21 cellular contexts compared by ENCODE assay signal in the genomic region with DNA sequence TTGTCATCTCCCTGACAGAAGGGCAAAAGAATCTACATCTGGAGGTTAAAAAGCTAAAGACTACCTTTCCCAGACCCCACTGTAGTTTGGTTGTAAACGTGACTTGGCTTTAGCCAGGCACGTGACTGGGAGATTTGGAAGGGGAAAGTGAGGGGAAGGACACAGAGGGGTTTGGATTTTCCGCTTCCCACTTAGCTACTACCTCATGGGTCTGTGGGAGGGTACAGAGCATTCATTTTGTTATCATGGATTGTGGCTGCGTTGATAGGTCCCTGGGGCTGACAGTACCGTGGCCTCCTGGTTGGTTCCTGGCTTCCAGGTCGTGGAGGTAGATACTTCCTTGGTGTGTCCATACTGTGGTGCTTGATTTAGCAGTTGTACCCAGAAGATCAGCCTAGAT. TPM values are rescaled to one million over a fixed set of nuclear protein-coding genes. Genes with fewer than 3 reads are reported as not detected.
DNase-seq lines count a peak whose midpoint lies in the region; ATAC-seq and TF ChIP-seq lines count a peak whose summit lies in the region.
"Had no signal": no experiment of that assay in that cellular context is flagged by ENCODE, and none has a peak within 500 bp of the region (broad histone marks: within the 10 kb centered on the region; RNA-seq: fewer than 3 reads in every experiment).

No MANE protein-coding gene starts in this region.

- peak overlapping the region; percentile 85 for H3K4me2 ChIP-seq in PC-3 (ENCODE audit: low read length)

- no peak overlapping the region for H3K27ac Mint-ChIP-seq in activated naive CD8-positive, alpha-beta T cell
- no peak overlapping the region for H3K27ac Mint-ChIP-seq in activated naive CD8-positive, alpha-beta T cell treated with anti-CD3 and anti-CD28 coated beads for 36 hours
- H3K27ac Mint-ChIP-seq in endodermal cell = no peak overlapping the region
- peak overlapping the region; percentile 37 for H3K27ac Mint-ChIP-seq in stimulated activated naive B cell treated with anti-CD40 and anti-IgM and Interleukin-4, amounts not matched to agents 10 μg/mL and 1 μg/mL and 100 μg/mL, for 72 hours
- H3K27ac Mint-ChIP-seq: activated naive CD4-positive, alpha-beta T cell treated with anti-CD3 and anti-CD28 coated beads, Interleukin-2, amount 50 U/mL, for 72 hours had no signal

- H3K27ac ChIP-seq in PC-3 (ENCODE audit: low read length) (no peak overlapping the region), endodermal cell (ENCODE audit: low read depth, low read length) (no peak overlapping the region)
- H3K27ac ChIP-seq: cardiac muscle cell, esophagus squamous epithelium, lower lobe of right lung had no signal

- peaks cover 5% of the 10 kb centered on the region; the same call in 1 of the 2 replicates for H3K36me3 ChIP-seq in PC-3 (ENCODE audit: low read depth, low read length)
- peaks cover 16% of the 10 kb centered on the region for H3K36me3 ChIP-seq in endodermal cell (ENCODE audit: control insufficient read depth, insufficient read depth, low read length)
- H3K36me3 ChIP-seq: cardiac muscle cell, esophagus squamous epithelium, lower lobe of right lung had no signal

- H3F3A ChIP-seq in PC-3 (ENCODE audit: low read length, unreplicated experiment) = no peaks in the 10 kb centered on the region

- BruUV-seq in PC-3 (replicated peaks; lab: Mats Ljungman, UMichigan) = no TSS peak

- POLR2A ChIA-PET in PC-3 (lab: Charles Lee; ENCODE audit: unreplicated experiment) = no interaction called here

- peaks cover 50% of the 10 kb centered on the region for H4K20me1 ChIP-seq in PC-3 (ENCODE audit: low read length)

- H3K4me1 Mint-ChIP-seq in activated naive CD8-positive, alpha-beta T cell (ENCODE audit: low read depth) = peaks cover 64% of the 10 kb centered on the region
- H3K4me1 Mint-ChIP-seq in activated naive CD8-positive, alpha-beta T cell treated with anti-CD3 and anti-CD28 coated beads for 36 hours = peaks cover 53% of the 10 kb centered on the region
- H3K4me1 Mint-ChIP-seq in endodermal cell = peaks cover 47% of the 10 kb centered on the region
- peaks cover 31 to 52% of the 10 kb centered on the region in 2 donors for H3K4me1 Mint-ChIP-seq in stimulated activated naive B cell treated with anti-CD40 and anti-IgM and Interleukin-4, amounts not matched to agents 10 μg/mL and 1 μg/mL and 100 μg/mL, for 72 hours

- no peak overlapping the region for H3K9ac ChIP-seq in PC-3 (ENCODE audit: low read length)
- H3K9ac ChIP-seq in endodermal cell (ENCODE audit: extremely low read depth, low read length, poor library complexity, severe bottlenecking) = no peak overlapping the region

- no peaks in the 10 kb centered on the region for H3K9me3 Mint-ChIP-seq in activated naive CD8-positive, alpha-beta T cell (ENCODE audit: low read depth)
- H3K9me3 Mint-ChIP-seq in activated naive CD8-positive, alpha-beta T cell treated with anti-CD3 and anti-CD28 coated beads for 36 hours = no peaks in the 10 kb centered on the region
- peaks cover 2% of the 10 kb centered on the region for H3K9me3 Mint-ChIP-seq in endodermal cell
- H3K9me3 Mint-ChIP-seq in stimulated activated naive B cell treated with anti-CD40 and anti-IgM and Interleukin-4, amounts not matched to agents 10 μg/mL and 1 μg/mL and 100 μg/mL, for 72 hours = peaks cover 0 to 4% of the 10 kb centered on the region in 2 donors
- H3K9me3 Mint-ChIP-seq: activated naive CD4-positive, alpha-beta T cell treated with anti-CD3 and anti-CD28 coated beads, Interleukin-2, amount 50 U/mL, for 72 hours; naive thymus-derived CD8-positive, alpha-beta T cell had no signal

- no peak for ATAC-seq in PC-3
- ATAC-seq in stimulated activated naive B cell treated with anti-CD40 and anti-IgM and Interleukin-4, amounts not matched to agents 10 μg/mL and 1 μg/mL and 100 μg/mL, for 72 hours (replicated peaks) = no peak
- ATAC-seq: activated naive CD4-positive, alpha-beta T cell treated with anti-CD3 and anti-CD28 coated beads, Interleukin-2, amount 50 U/mL, for 72 hours; lower lobe of right lung; naive thymus-derived CD8-positive, alpha-beta T cell had no signal

- H3K27me3 ChIP-seq in PC-3 (ENCODE audit: low read length) (no peaks in the 10 kb centered on the region), endodermal cell (ENCODE audit: control insufficient read depth, insufficient read depth, low read length, poor library complexity, severe bottlenecking) (no peaks in the 10 kb centered on the region)
- H3K27me3 ChIP-seq: cardiac muscle cell, esophagus squamous epithelium had no signal

- no peak overlapping the region for H2AFZ ChIP-seq in PC-3 (ENCODE audit: low read length)

- 75 to 85% methylated on average over 4 to 6 of the region's 6 CpGs for WGBS in endodermal cell (ENCODE audit: insufficient coverage in 1 of 2, insufficient read length in 1 of 2), 2 experiments

- peaks cover 14% of the 10 kb centered on the region for H3K36me3 Mint-ChIP-seq in activated naive CD8-positive, alpha-beta T cell
- peaks cover 37% of the 10 kb centered on the region for H3K36me3 Mint-ChIP-seq in activated naive CD8-positive, alpha-beta T cell treated with anti-CD3 and anti-CD28 coated beads for 36 hours
- peaks cover 13% of the 10 kb centered on the region for H3K36me3 Mint-ChIP-seq in endodermal cell (ENCODE audit: low read depth)
- H3K36me3 Mint-ChIP-seq in stimulated activated naive B cell treated with anti-CD40 and anti-IgM and Interleukin-4, amounts not matched to agents 10 μg/mL and 1 μg/mL and 100 μg/mL, for 72 hours = peaks cover 11 to 34% of the 10 kb centered on the region in 2 donors
- H3K36me3 Mint-ChIP-seq: naive thymus-derived CD8-positive, alpha-beta T cell had no signal

- no peak for DNase-seq in activated naive CD8-positive, alpha-beta T cell treated with anti-CD3 and anti-CD28 coated beads for 36 hours
- DNase-seq in PC-3 (no peak), endodermal cell (no peak), DMS114 treated with DMSO at 0.1 percent for 48 hours (lab: John Stamatoyannopoulos, UW; ENCODE audit: unreplicated experiment) (no peak), nucleus accumbens (lab: John Stamatoyannopoulos, UW) (no peak)
- DNase-seq in stimulated activated naive B cell treated with anti-CD40 and anti-IgM and Interleukin-4, amounts not matched to agents 10 μg/mL and 1 μg/mL and 100 μg/mL, for 72 hours = no peak
- no peak for DNase-seq in stimulated activated CD8-positive, alpha-beta memory T cell treated with anti-CD3 and anti-CD28 coated beads, Interleukin-4, amount 100 ng/mL, for 48 hours
- DNase-seq: ACHN; activated CD4-positive, alpha-beta T cell treated with anti-CD3 and anti-CD28 coated beads for 1 hour; activated CD8-positive, alpha-beta memory T cell treated with anti-CD3 and anti-CD28 coated beads, Interleukin-2, amount 50 U/mL, for 4 hours; esophagus squamous epithelium; lower lobe of right lung; naive thymus-derived CD8-positive, alpha-beta T cell; NCI-H187 treated with DMSO at 0.1 percent for 48 hours; NCI-H446 treated with DMSO at 0.1 percent for 48 hours; retina; stimulated activated naive CD4-positive, alpha-beta T cell treated with Interleukin-2 at 50 U/mL for 16 hours; T1000 had no signal

- intact Hi-C loops in PC-3 (cut with micrococcal nuclease) = no loop called here

- H3K79me2 ChIP-seq in PC-3 (ENCODE audit: low read length) = peaks cover 71% of the 10 kb centered on the region

- TF ChIP-seq CTCF in PC-3 (conservative IDR thresholded peaks at IDR 0.05; ENCODE audit: low read depth, low read length) (no peak), endodermal cell (conservative IDR thresholded peaks at IDR 0.05) (no peak)

- H3K9me3 ChIP-seq in PC-3 (ENCODE audit: low read length) (no peaks in the 10 kb centered on the region), endodermal cell (ENCODE audit: control insufficient read depth, low read length) (no peaks in the 10 kb centered on the region)
- H3K9me3 ChIP-seq: esophagus squamous epithelium, lower lobe of right lung had no signal

- H3K4me1 ChIP-seq in PC-3 (ENCODE audit: insufficient read depth, low read length) (peaks cover 31% of the 10 kb centered on the region), endodermal cell (ENCODE audit: control insufficient read depth, insufficient read depth, low read length) (no peaks in the 10 kb centered on the region)

- H3K9me2 ChIP-seq in PC-3 (replicated peaks; ENCODE audit: low read length) = no peaks in the 10 kb centered on the region

- CTCF ChIA-PET in PC-3 (lab: Charles Lee) = no interaction called here

- no peaks in the 10 kb centered on the region for H3K27me3 Mint-ChIP-seq in activated naive CD8-positive, alpha-beta T cell
- H3K27me3 Mint-ChIP-seq in activated naive CD8-positive, alpha-beta T cell treated with anti-CD3 and anti-CD28 coated beads for 36 hours = no peaks in the 10 kb centered on the region
- peaks cover 2% of the 10 kb centered on the region for H3K27me3 Mint-ChIP-seq in endodermal cell (ENCODE audit: insufficient read depth)
- H3K27me3 Mint-ChIP-seq in stimulated activated naive B cell treated with anti-CD40 and anti-IgM and Interleukin-4, amounts not matched to agents 10 μg/mL and 1 μg/mL and 100 μg/mL, for 72 hours = no peaks in the 10 kb centered on the region
- H3K27me3 Mint-ChIP-seq: naive thymus-derived CD8-positive, alpha-beta T cell had no signal

- peak overlapping the region; percentile 30 for H3K4me3 Mint-ChIP-seq in activated naive CD8-positive, alpha-beta T cell
- no peak overlapping the region for H3K4me3 Mint-ChIP-seq in activated naive CD8-positive, alpha-beta T cell treated with anti-CD3 and anti-CD28 coated beads for 36 hours
- H3K4me3 Mint-ChIP-seq in endodermal cell = peak overlapping the region; percentile 82
- H3K4me3 Mint-ChIP-seq in stimulated activated naive B cell treated with anti-CD40 and anti-IgM and Interleukin-4, amounts not matched to agents 10 μg/mL and 1 μg/mL and 100 μg/mL, for 72 hours = peak overlapping the region in 1 of 2 donors; percentile 42

- H3K4me3 ChIP-seq in PC-3 (ENCODE audit: low read length) (peak overlapping the region; percentile 86), endodermal cell (ENCODE audit: low read length) (peak overlapping the region; percentile 99)
- H3K4me3 ChIP-seq: cardiac muscle cell, esophagus squamous epithelium, lower lobe of right lung had no signal

RNA-seq across cellular contexts. Expression of a gene that starts 2.6 kb away (rescaled TPM):
- 10 to 100 TPM; 65.9 to 70.0 TPM for total RNA-seq in activated naive CD8-positive, alpha-beta T cell treated with anti-CD3 and anti-CD28 coated beads for 36 hours
- total RNA-seq in PC-3 (2014; rRNA removed) = 63.9 and 69.8 TPM in 2 replicates
- total RNA-seq in endodermal cell = 100 to 1,000 TPM; 112 to 117 TPM
- polyA plus RNA-seq in endodermal cell (2013, experiment 1 of 2) = 54.4 TPM
- 52.3 TPM for polyA plus RNA-seq in endodermal cell (2013, experiment 2 of 2)

RNA-seq across cellular contexts. Expression of a gene that starts 20.0 kb away (rescaled TPM):
- total RNA-seq in activated naive CD8-positive, alpha-beta T cell treated with anti-CD3 and anti-CD28 coated beads for 36 hours = under 1 TPM; 0.22 to 0.31 TPM
- 2.8 and 3.2 TPM in 2 replicates for total RNA-seq in PC-3 (2014; rRNA removed)
- total RNA-seq in endodermal cell = 10 to 100 TPM; 13.9 to 14.1 TPM
- polyA plus RNA-seq in endodermal cell (2013, experiment 1 of 2) = 2.6 TPM
- polyA plus RNA-seq in endodermal cell (2013, experiment 2 of 2) = 2.3 TPM
